In genomic region chr14:38197001-38197760, GRCh38 we compare ENCODE assay signal across 9 cellular contexts. TPM values are rescaled to one million over a fixed set of nuclear protein-coding genes. Genes with fewer than 3 reads are reported as not detected.
DNase-seq lines count a peak whose midpoint lies in the region; ATAC-seq and TF ChIP-seq lines count a peak whose summit lies in the region.
"Had no signal": no experiment of that assay in that cellular context is flagged by ENCODE, and none has a peak within 500 bp of the region (broad histone marks: within the 10 kb centered on the region; RNA-seq: fewer than 3 reads in every experiment).

No MANE protein-coding gene starts in this region.

- H3K27ac ChIP-seq in KMS-11, result no peak overlapping the region

- no peak for DNase-seq in Calu3
- peak; percentile 13 for DNase-seq in dermis blood vessel endothelial cell
- DNase-seq in neural crest cell (ENCODE audit: low read depth, low spot score), result no peak
- no peak for DNase-seq in iPS-NIHi7 (ENCODE audit: extremely low spot score)
- DNase-seq in KG1 (lab: John Stamatoyannopoulos, UW), result no peak
- DNase-seq: activated naive CD4-positive, alpha-beta T cell treated with anti-CD3 and anti-CD28 coated beads, Interleukin-2, amount 50 U/mL, for 16 hours had no signal

- H3K79me2 ChIP-seq in KMS-11 (ENCODE audit: insufficient read depth, low read depth), result no peaks in the 10 kb centered on the region

- CTCF ChIA-PET in Calu3 (lab: Charles Lee), result interaction anchor here (0.6 to 1.4 kb wide), 3 partner anchors 10 to 195 kb away, joined by 3 read pairs; partner anchors contain the start of gene SSTR1

- H3K4me3 Mint-ChIP-seq in Calu3 (ENCODE audit: low read depth, unreplicated experiment), result no peak overlapping the region
- H3K4me3 Mint-ChIP-seq in neural crest cell, result no peak overlapping the region
- H3K4me3 Mint-ChIP-seq in activated T-helper 17 cell treated with anti-CD3 and anti-CD28 coated beads, Interleukin-2, amount 50 U/mL, for 72 hours, result no peak overlapping the region

- BruUV-seq in Calu3 (replicated peaks; lab: Mats Ljungman, UMichigan), result no TSS peak

- intact Hi-C loops in Calu3 (cut with micrococcal nuclease; ENCODE audit: unreplicated experiment), result loop anchor here (1.0 to 10.0 kb wide), 3 partner anchors 210 to 492 kb away; no protein-coding TSS in a partner anchor

- H3K36me3 Mint-ChIP-seq in Calu3 (ENCODE audit: insufficient read depth, unreplicated experiment), result no peaks in the 10 kb centered on the region
- H3K36me3 Mint-ChIP-seq in neural crest cell (ENCODE audit: low read depth), result peaks cover 3% of the 10 kb centered on the region
- H3K36me3 Mint-ChIP-seq in activated T-helper 17 cell treated with anti-CD3 and anti-CD28 coated beads, Interleukin-2, amount 50 U/mL, for 72 hours (ENCODE audit: low read depth), result no peaks in the 10 kb centered on the region

- H3K27me3 Mint-ChIP-seq in Calu3 (ENCODE audit: unreplicated experiment) (peaks cover 8% of the 10 kb centered on the region), neural crest cell (ENCODE audit: low read depth) (peaks cover 62% of the 10 kb centered on the region)
- H3K27me3 Mint-ChIP-seq in activated T-helper 17 cell treated with anti-CD3 and anti-CD28 coated beads, Interleukin-2, amount 50 U/mL, for 72 hours, result peaks cover 1% of the 10 kb centered on the region

- no peaks in the 10 kb centered on the region for H4K20me1 ChIP-seq in KMS-11 (ENCODE audit: insufficient read depth)

- peaks cover 7% of the 10 kb centered on the region for H3K4me1 ChIP-seq in KMS-11 (ENCODE audit: low read depth, poor library complexity, severe bottlenecking)

- no peak overlapping the region for H3K4me2 ChIP-seq in KMS-11

- H3K4me1 Mint-ChIP-seq in Calu3 (ENCODE audit: low read depth, unreplicated experiment) (no peaks in the 10 kb centered on the region), neural crest cell (no peaks in the 10 kb centered on the region)
- no peaks in the 10 kb centered on the region for H3K4me1 Mint-ChIP-seq in activated T-helper 17 cell treated with anti-CD3 and anti-CD28 coated beads, Interleukin-2, amount 50 U/mL, for 72 hours

- H3K9me3 Mint-ChIP-seq in Calu3 (ENCODE audit: low read depth, unreplicated experiment), result no peaks in the 10 kb centered on the region
- H3K9me3 Mint-ChIP-seq in neural crest cell, result peaks cover 2% of the 10 kb centered on the region
- H3K9me3 Mint-ChIP-seq in activated T-helper 17 cell treated with anti-CD3 and anti-CD28 coated beads, Interleukin-2, amount 50 U/mL, for 72 hours, result peaks cover 4% of the 10 kb centered on the region

- H3K9ac ChIP-seq in KMS-11, result no peak overlapping the region

- H3K27me3 ChIP-seq in KMS-11 (ENCODE audit: insufficient read depth, low read depth), result no peaks in the 10 kb centered on the region

- no peak for ATAC-seq in activated T-helper 17 cell treated with anti-CD3 and anti-CD28 coated beads, Interleukin-2, amount 50 U/mL, for 72 hours (replicated peaks)
- ATAC-seq in HG03095 (IDR thresholded peaks at IDR 0.05; ENCODE audit: unreplicated experiment), result no peak

- H3K4me3 ChIP-seq in KMS-11 (IDR thresholded peaks at IDR 0.05; ENCODE audit: insufficient read depth, low read depth, low read length), result no peak overlapping the region

- no peak overlapping the region for H3K27ac Mint-ChIP-seq in Calu3 (ENCODE audit: unreplicated experiment)
- no peak overlapping the region for H3K27ac Mint-ChIP-seq in neural crest cell (ENCODE audit: unreplicated experiment)
- H3K27ac Mint-ChIP-seq in activated T-helper 17 cell treated with anti-CD3 and anti-CD28 coated beads, Interleukin-2, amount 50 U/mL, for 72 hours, result no peak overlapping the region

- H2AFZ ChIP-seq in KMS-11 (ENCODE audit: low read depth), result no peak overlapping the region

- peak; percentile 16 for TF ChIP-seq CTCF in Calu3 (IDR thresholded peaks at IDR 0.05; ENCODE audit: unreplicated experiment)
- peak; percentile 66 for TF ChIP-seq CTCF in KMS-11 (conservative IDR thresholded peaks at IDR 0.05; ENCODE audit: low read depth, low read length)
- TF ChIP-seq CTCF in neural crest cell (conservative IDR thresholded peaks at IDR 0.05), result peak; percentile 77

- no peaks in the 10 kb centered on the region for H3K36me3 ChIP-seq in KMS-11 (ENCODE audit: insufficient read depth)

RNA-seq across cellular contexts. Expression of gene SSTR1, which starts 10.5 kb away (rescaled TPM):
- total RNA-seq in Calu3 (2022) (0.24 TPM in 2 replicates), dermis blood vessel endothelial cell (0.17 and 0.33 TPM in 2 replicates), neural crest cell (not detected in 2 replicates)
- not detected for total RNA-seq in activated T-helper 17 cell treated with anti-CD3 and anti-CD28 coated beads, Interleukin-2, amount 50 U/mL, for 72 hours

RNA-seq across cellular contexts. Expression of gene CLEC14A, which starts 58.7 kb away (rescaled TPM):
- not detected in 2 replicates for total RNA-seq in Calu3 (2022)
- 303 and 344 TPM in 2 replicates for total RNA-seq in dermis blood vessel endothelial cell
- total RNA-seq in neural crest cell, result not detected in 2 replicates
- total RNA-seq in activated T-helper 17 cell treated with anti-CD3 and anti-CD28 coated beads, Interleukin-2, amount 50 U/mL, for 72 hours, result not detected

Comparison
In these comparisons a context has a peak if more than half of its experiments do, and no peak if none do; other contexts are left out.
1. CTCF ChIP-seq: peak in every context shown above with its lines; median percentile 77 in neural crest cell; 66 in KMS-11; 16 in Calu3.
2. RNA of gene CLEC14A, which starts 58.7 kb away (total RNA-seq): 303 to 344 TPM in dermis blood vessel endothelial cell; not detected in neural crest cell, not detected in Calu3 and not detected in activated T-helper 17 cell treated with anti-CD3 and anti-CD28 coated beads, Interleukin-2, amount 50 U/mL, for 72 hours; every median in the first group is over 100 times any median in the second.